In genomic region chr3:105401691-105402149, GRCh38 we compare ENCODE assay signal across 16 cellular contexts. TPM values are rescaled to one million over a fixed set of nuclear protein-coding genes. Genes with fewer than 3 reads are reported as not detected.
DNase-seq lines count a peak whose midpoint lies in the region; ATAC-seq and TF ChIP-seq lines count a peak whose summit lies in the region.
"Had no signal": no experiment of that assay in that cellular context is flagged by ENCODE, and none has a peak within 500 bp of the region (broad histone marks: within the 10 kb centered on the region; RNA-seq: fewer than 3 reads in every experiment).

No MANE protein-coding gene starts in this region.

- no peak overlapping the region for H2AFZ ChIP-seq in mesenchymal stem cell (ENCODE audit: low read depth, low read length)

- peak overlapping the region; percentile 89 for H3K27ac ChIP-seq in brain microvascular endothelial cell
- peak overlapping the region; percentile 87 for H3K27ac ChIP-seq in mesenchymal stem cell (ENCODE audit: low read length, poor library complexity, severe bottlenecking)
- H3K27ac ChIP-seq: HL-60 had no signal

- no peak overlapping the region for H2BK12ac ChIP-seq in mesenchymal stem cell (ENCODE audit: low read length in 2 of 2)

- no peaks in the 10 kb centered on the region for H3K9me3 ChIP-seq in mesenchymal stem cell (ENCODE audit: control insufficient read depth, low read length)

- TF ChIP-seq CTCF in Calu3 (IDR thresholded peaks at IDR 0.05; ENCODE audit: unreplicated experiment) (no peak), brain microvascular endothelial cell (IDR thresholded peaks at IDR 0.05; ENCODE audit: low read depth, low read length, missing control alignments) (no peak)

- H3K23ac ChIP-seq in mesenchymal stem cell (ENCODE audit: low read length in 2 of 2), result no peak overlapping the region

- peaks cover 5% of the 10 kb centered on the region for H3K9me3 Mint-ChIP-seq in Calu3 (ENCODE audit: low read depth, unreplicated experiment)

- H3K36me3 ChIP-seq in brain microvascular endothelial cell (replicated peaks) (no peaks in the 10 kb centered on the region), mesenchymal stem cell (ENCODE audit: control insufficient read depth in 1 of 2, insufficient read depth in 2 of 2, low read depth in 1 of 2, low read length in 2 of 2) (peaks cover 4 to 5% of the 10 kb centered on the region in 2 experiments)

- TF ChIP-seq RAD21 in Ishikawa (IDR thresholded peaks at IDR 0.05; ENCODE audit: low read depth), result no peak

- no peak overlapping the region for H2BK5ac ChIP-seq in mesenchymal stem cell (ENCODE audit: low read depth, low read length, poor library complexity, severe bottlenecking)

- peaks cover 53% of the 10 kb centered on the region for H3K4me1 Mint-ChIP-seq in Calu3 (ENCODE audit: low read depth, unreplicated experiment)
- H3K4me1 Mint-ChIP-seq: activated naive CD8-positive, alpha-beta T cell treated with anti-CD3 and anti-CD28 coated beads, Interleukin-2, amount 50 U/mL, for 24 hours; stimulated activated effector memory CD8-positive, alpha-beta T cell treated with anti-CD3 and anti-CD28 coated beads, Interleukin-12 subunit alpha, Interleukin-12 subunit beta, amount 100 ng/mL, for 72 hours had no signal

- H2BK15ac ChIP-seq in mesenchymal stem cell (ENCODE audit: low read depth, poor library complexity, severe bottlenecking), result no peak overlapping the region

- no peak overlapping the region for H3K18ac ChIP-seq in mesenchymal stem cell (ENCODE audit: low read depth in 1 of 2, low read length in 2 of 2)

- H3K9ac ChIP-seq in mesenchymal stem cell (ENCODE audit: low read length), result no peak overlapping the region

- no peak overlapping the region for H3K4ac ChIP-seq in mesenchymal stem cell (ENCODE audit: low read depth in 1 of 2, low read length in 2 of 2)

- no peaks in the 10 kb centered on the region for H3K27me3 Mint-ChIP-seq in Calu3 (ENCODE audit: unreplicated experiment)
- H3K27me3 Mint-ChIP-seq: activated CD4-positive, alpha-beta memory T cell treated with anti-CD3 and anti-CD28 coated beads for 36 hours; type B pancreatic cell had no signal

- ATAC-seq in HG02981 (IDR thresholded peaks at IDR 0.05; ENCODE audit: unreplicated experiment) (no peak), HG02642 (IDR thresholded peaks at IDR 0.05; ENCODE audit: poor library complexity, unreplicated experiment) (no peak)
- ATAC-seq: activated naive CD8-positive, alpha-beta T cell treated with anti-CD3 and anti-CD28 coated beads, Interleukin-2, amount 50 U/mL, for 24 hours; stimulated activated effector memory CD8-positive, alpha-beta T cell treated with anti-CD3 and anti-CD28 coated beads, Interleukin-12 subunit alpha, Interleukin-12 subunit beta, amount 100 ng/mL, for 72 hours had no signal

- no peak for DNase-seq in Calu3
- DNase-seq in brain microvascular endothelial cell, result peak; percentile 35
- no peak for DNase-seq in mesenchymal stem cell
- no peak for DNase-seq in COR-L47 (lab: John Stamatoyannopoulos, UW)
- DNase-seq in activated CD8-positive, alpha-beta memory T cell treated with anti-CD3 and anti-CD28 coated beads, Interleukin-2, amount 50 U/mL, for 4 hours, result no peak
- DNase-seq: activated CD4-positive, alpha-beta memory T cell treated with anti-CD3 and anti-CD28 coated beads for 36 hours; activated naive CD8-positive, alpha-beta T cell treated with anti-CD3 and anti-CD28 coated beads, Interleukin-2, amount 50 U/mL, for 24 hours; NCI-H1694; NCI-H446 treated with DMSO at 0.1 percent for 48 hours; small intestine had no signal

- H3K4me1 ChIP-seq in mesenchymal stem cell (ENCODE audit: control insufficient read depth, insufficient read depth, low read depth, low read length), result peaks cover 10% of the 10 kb centered on the region

- H3K27ac Mint-ChIP-seq in Calu3 (ENCODE audit: unreplicated experiment), result peak overlapping the region; percentile 93
- H3K27ac Mint-ChIP-seq: activated CD4-positive, alpha-beta memory T cell treated with anti-CD3 and anti-CD28 coated beads for 36 hours; activated naive CD8-positive, alpha-beta T cell treated with anti-CD3 and anti-CD28 coated beads, Interleukin-2, amount 50 U/mL, for 24 hours; stimulated activated effector memory CD8-positive, alpha-beta T cell treated with anti-CD3 and anti-CD28 coated beads, Interleukin-12 subunit alpha, Interleukin-12 subunit beta, amount 100 ng/mL, for 72 hours; type B pancreatic cell had no signal

- 33% methylated on average over 1 of the region's 2 CpGs for WGBS in mesenchymal stem cell

- H3K27me3 ChIP-seq in brain microvascular endothelial cell (replicated peaks) (no peaks in the 10 kb centered on the region), mesenchymal stem cell (ENCODE audit: control insufficient read depth in 1 of 2, insufficient read depth in 1 of 2, low read length in 2 of 2) (no peaks in the 10 kb centered on the region)

- in situ Hi-C loops in brain microvascular endothelial cell (cut with HindIII; ENCODE audit: low pct_ligation_motif_present, low sequenced_read_pairs), result no loop called here

- H3K36me3 Mint-ChIP-seq in Calu3 (ENCODE audit: insufficient read depth, unreplicated experiment), result peaks cover 21% of the 10 kb centered on the region
- H3K36me3 Mint-ChIP-seq: stimulated activated effector memory CD8-positive, alpha-beta T cell treated with anti-CD3 and anti-CD28 coated beads, Interleukin-12 subunit alpha, Interleukin-12 subunit beta, amount 100 ng/mL, for 72 hours had no signal

- H4K91ac ChIP-seq in mesenchymal stem cell (ENCODE audit: low read length), result no peak overlapping the region

- H3K4me2 ChIP-seq in mesenchymal stem cell (ENCODE audit: low read length, poor library complexity, severe bottlenecking), result no peak overlapping the region

- peak overlapping the region; percentile 52 for H3K4me3 Mint-ChIP-seq in Calu3 (ENCODE audit: low read depth, unreplicated experiment)
- H3K4me3 Mint-ChIP-seq: activated CD4-positive, alpha-beta memory T cell treated with anti-CD3 and anti-CD28 coated beads for 36 hours; activated naive CD8-positive, alpha-beta T cell treated with anti-CD3 and anti-CD28 coated beads, Interleukin-2, amount 50 U/mL, for 24 hours; stimulated activated effector memory CD8-positive, alpha-beta T cell treated with anti-CD3 and anti-CD28 coated beads, Interleukin-12 subunit alpha, Interleukin-12 subunit beta, amount 100 ng/mL, for 72 hours; type B pancreatic cell had no signal

- no peak for TF ChIP-seq EP300 in Ishikawa (IDR thresholded peaks at IDR 0.05; ENCODE audit: borderline replicate concordance)

- CTCF ChIA-PET in Calu3 (lab: Charles Lee), result interaction anchor here (0.6 to 0.9 kb wide), 4 partner anchors 10 to 52 kb away, joined by 4 to 14 read pairs (median 9); no protein-coding TSS in a partner anchor

- no peak overlapping the region for H2BK120ac ChIP-seq in mesenchymal stem cell (ENCODE audit: low read depth, low read length)

- H3K79me1 ChIP-seq in mesenchymal stem cell (replicated peaks; ENCODE audit: low read length, poor library complexity, severe bottlenecking), result peaks cover 7% of the 10 kb centered on the region

- H4K8ac ChIP-seq in mesenchymal stem cell (ENCODE audit: low read length), result no peak overlapping the region

- BruUV-seq in Calu3 (replicated peaks; lab: Mats Ljungman, UMichigan), result TSS peak; percentile 78

- no peak overlapping the region for H2AK5ac ChIP-seq in mesenchymal stem cell (ENCODE audit: low read length, severe bottlenecking)

- H3K4me3 ChIP-seq in brain microvascular endothelial cell (ENCODE audit: low read depth, low read length), result no peak overlapping the region
- no peak overlapping the region for H3K4me3 ChIP-seq in mesenchymal stem cell (ENCODE audit: insufficient read depth in 1 of 2, low read depth in 1 of 2, low read length in 2 of 2)

- no peak overlapping the region for H3K14ac ChIP-seq in mesenchymal stem cell (ENCODE audit: low read length in 2 of 2)

- intact Hi-C loops in Calu3 (cut with micrococcal nuclease; ENCODE audit: unreplicated experiment), result loop anchor here (2.0 kb wide), 3 partner anchors 15 to 39 kb away; no protein-coding TSS in a partner anchor

TF ChIP-seq in Ishikawa, 13 proteins besides CTCF, POLR2A, EP300 and RAD21:
- TF ChIP-seq EGR1 (IDR thresholded peaks at IDR 0.05), result no peak
- no peak for TF ChIP-seq TAF1 (IDR thresholded peaks at IDR 0.05; ENCODE audit: low read depth)
- no peak for TF ChIP-seq TEAD4 (IDR thresholded peaks at IDR 0.05)
- no peak for TF ChIP-seq CREB1 (IDR thresholded peaks at IDR 0.05; ENCODE audit: low read depth)
- TF ChIP-seq USF1 (IDR thresholded peaks at IDR 0.05), result 0 out of 2 replicates have a peak, but pooled peaks have one; percentile 15
- no peak for TF ChIP-seq TCF12 (IDR thresholded peaks at IDR 0.05; ENCODE audit: low read depth)
- no peak for TF ChIP-seq MAX (IDR thresholded peaks at IDR 0.05)

RNA-seq across cellular contexts. Expression of gene ALCAM, which starts 35.0 kb away (rescaled TPM):
- total RNA-seq in Calu3 (2022), result 146 and 166 TPM in 2 replicates
- 164 TPM for polyA plus RNA-seq in mesenchymal stem cell (2013, experiment 1 of 2)
- 168 TPM for polyA plus RNA-seq in mesenchymal stem cell (2013, experiment 2 of 2)
